Comparison of ENCODE assay signal across 28 cellular contexts in the genomic region with DNA sequence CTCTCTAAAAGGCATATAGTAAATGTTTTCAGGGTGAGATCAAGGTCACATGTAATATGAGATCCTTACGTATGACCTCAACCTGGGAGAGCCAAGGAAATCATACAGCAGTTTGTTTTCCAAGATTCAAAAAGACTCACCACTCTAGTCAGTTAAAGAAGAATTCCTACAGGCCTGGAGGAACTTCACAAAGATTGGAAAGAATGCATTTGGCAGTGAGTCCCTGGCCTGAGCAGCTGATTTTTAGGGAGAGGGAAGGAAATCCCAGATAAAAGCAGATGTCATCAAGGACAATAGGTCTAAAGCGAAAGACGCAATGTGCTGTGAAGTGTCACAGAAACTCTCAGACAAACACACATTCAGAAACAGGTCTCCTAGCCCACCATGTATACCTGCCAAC.
DNase-seq lines count a peak whose midpoint lies in the region; ATAC-seq, FAIRE-seq and TF ChIP-seq lines count a peak whose summit lies in the region.
"Had no signal": no experiment of that assay in that cellular context is flagged by ENCODE, and none has a peak within 500 bp of the region (broad histone marks: within the 10 kb centered on the region; RNA-seq: fewer than 3 reads in every experiment).

No MANE protein-coding gene starts in this region.

- no CpG with 5 or more reads among the region's 3 CpGs for WGBS in H9 (ENCODE audit: extremely low coverage, insufficient read length, low lambda C conversion rate)
- 64% methylated on average over 3 of the region's 3 CpGs; no CpG with 5 or more reads in 1 of the 2 experiments for WGBS in H1 (ENCODE audit: extremely low coverage in 1 of 2, insufficient coverage in 1 of 2, insufficient read length in 1 of 2, insufficient replicate concordance in 2 of 2, low coverage in 1 of 2, low lambda C conversion rate in 2 of 2, missing lambda C conversion rate in 1 of 2), 2 experiments

- ATAC-seq in GM19452 (IDR thresholded peaks at IDR 0.05; ENCODE audit: unreplicated experiment), result no peak
- ATAC-seq: activated T-cell treated with anti-CD3 and anti-CD28 coated beads, Interleukin-2, amount 50 U/mL, for 72 hours; natural killer cell; pancreas; stimulated activated naive CD8-positive, alpha-beta T cell treated with anti-CD3 and anti-CD28 coated beads, Interleukin-15, amount 100 ng/mL, for 72 hours had no signal

- no peak overlapping the region for H3K4me3 ChIP-seq in H1 (ENCODE audit: extremely low read depth in 1 of 4, insufficient read depth in 2 of 4, low read depth in 3 of 4, low read length in 4 of 4)
- H3K4me3 ChIP-seq: ascending aorta, heart right ventricle, pancreas, SK-N-MC, tibial artery had no signal

- peaks cover 8 to 17% (median 12%) of the 10 kb centered on the region in 3 experiments for H3K36me3 Mint-ChIP-seq in H9 (ENCODE audit: insufficient read depth in 1 of 3, low read depth in 3 of 3)
- H3K36me3 Mint-ChIP-seq in nephron progenitor cell (ENCODE audit: low read depth), result peaks cover 10% of the 10 kb centered on the region
- H3K36me3 Mint-ChIP-seq: activated naive CD4-positive, alpha-beta T cell treated with anti-CD3 and anti-CD28 coated beads, Interleukin-2, amount 50 U/mL, for 24 hours; CD4-positive, CD25-positive, alpha-beta regulatory T cell; natural killer cell had no signal

- no peak for TF ChIP-seq EP300 in H1 (IDR thresholded peaks at IDR 0.05; ENCODE audit: borderline replicate concordance in 1 of 2, low read depth in 2 of 2, low read length in 2 of 2)

- no peak overlapping the region for H2BK20ac ChIP-seq in H9 (ENCODE audit: low read depth, low read length, poor library complexity, severe bottlenecking)
- no peak overlapping the region for H2BK20ac ChIP-seq in H1 (ENCODE audit: low read length)

- H2BK5ac ChIP-seq in H9 (ENCODE audit: insufficient read length, low read length) (no peak overlapping the region), H1 (ENCODE audit: low read depth, low read length) (no peak overlapping the region)

- peaks cover 0 to 10% of the 10 kb centered on the region in 2 experiments; a peak in 2 of 4 replicates for H3K4me1 Mint-ChIP-seq in H9
- peaks cover 10% of the 10 kb centered on the region for H3K4me1 Mint-ChIP-seq in nephron progenitor cell
- H3K4me1 Mint-ChIP-seq: activated naive CD4-positive, alpha-beta T cell treated with anti-CD3 and anti-CD28 coated beads, Interleukin-2, amount 50 U/mL, for 24 hours; CD4-positive, CD25-positive, alpha-beta regulatory T cell; stimulated activated naive CD8-positive, alpha-beta T cell treated with anti-CD3 and anti-CD28 coated beads, Interleukin-15, amount 100 ng/mL, for 72 hours had no signal

- no peaks in the 10 kb centered on the region for H3K79me2 ChIP-seq in H9 (ENCODE audit: insufficient read depth, low read length)
- no peaks in the 10 kb centered on the region for H3K79me2 ChIP-seq in H1 (ENCODE audit: control insufficient read depth in 1 of 2, insufficient read depth in 2 of 2, low read length in 2 of 2)

- H3K27me3 ChIP-seq in H9 (ENCODE audit: insufficient read depth, low read length) (no peaks in the 10 kb centered on the region), H1 (replicated peaks in 1 of 4; ENCODE audit: control insufficient read depth in 3 of 4, extremely low read depth in 1 of 4, insufficient read depth in 3 of 4, low read length in 3 of 4) (no peaks in the 10 kb centered on the region)
- H3K27me3 ChIP-seq: ascending aorta, heart right ventricle, pancreas, tibial artery had no signal

- FAIRE-seq in H1 (lab: Jason Lieb, UNC), result no peak
- FAIRE-seq: H54, pancreas, RCC 7860 had no signal

- DNase-seq in EL (peak; percentile 4), H9 (no peak), H1 (ENCODE audit: low read depth in 1 of 2, low spot score in 2 of 2) (no peak), nephron progenitor cell (no peak), SHP77 (lab: John Stamatoyannopoulos, UW) (no peak), midbrain (lab: John Stamatoyannopoulos, UW) (no peak)
- DNase-seq: activated CD4-positive, alpha-beta T cell treated with anti-CD3 and anti-CD28 coated beads for 48 hours; activated T-cell treated with anti-CD3 and anti-CD28 coated beads, Interleukin-2, amount 50 U/mL, for 72 hours; CD4-positive, CD25-positive, alpha-beta regulatory T cell; foreskin fibroblast; GF-D8; heart right ventricle; Karpas-422; natural killer cell; NCI-H1694 treated with DMSO at 0.1 percent for 48 hours; NCI-H226; pancreas; right cardiac atrium; stimulated activated naive CD8-positive, alpha-beta T cell treated with anti-CD3 and anti-CD28 coated beads, Interleukin-15, amount 100 ng/mL, for 72 hours; tibial artery had no signal

- no peak overlapping the region for H3T11ph ChIP-seq in H9 (ENCODE audit: low read length)

- no peak overlapping the region for H4K5ac ChIP-seq in H9 (ENCODE audit: insufficient read length, low read depth, low read length)
- no peak overlapping the region for H4K5ac ChIP-seq in H1 (ENCODE audit: insufficient read length, low read depth, low read length)

- H3K27ac ChIP-seq in H9 (ENCODE audit: insufficient read length, low read depth, low read length), result no peak overlapping the region
- H3K27ac ChIP-seq in H1 (ENCODE audit: low read depth, low read length), result no peak overlapping the region
- H3K27ac ChIP-seq: ascending aorta, epithelial cell of prostate, heart right ventricle, pancreas, SK-N-MC, tibial artery had no signal

- H3K36me3 ChIP-seq in H1 (ENCODE audit: control insufficient read depth in 2 of 4, insufficient read depth in 4 of 4, low read length in 3 of 4), result no peaks in the 10 kb centered on the region
- H3K36me3 ChIP-seq: ascending aorta, heart right ventricle, pancreas, tibial artery had no signal

- no peaks in the 10 kb centered on the region for H3K27me3 Mint-ChIP-seq in H9 (ENCODE audit: low read depth)
- no peaks in the 10 kb centered on the region for H3K27me3 Mint-ChIP-seq in nephron progenitor cell (ENCODE audit: low read depth, poor library complexity)
- H3K27me3 Mint-ChIP-seq: activated naive CD4-positive, alpha-beta T cell treated with anti-CD3 and anti-CD28 coated beads, Interleukin-2, amount 50 U/mL, for 24 hours; CD4-positive, CD25-positive, alpha-beta regulatory T cell; stimulated activated naive CD8-positive, alpha-beta T cell treated with anti-CD3 and anti-CD28 coated beads, Interleukin-15, amount 100 ng/mL, for 72 hours had no signal

- H3K79me1 ChIP-seq in H9 (ENCODE audit: insufficient read depth, low read depth, low read length, poor library complexity, severe bottlenecking), result no peaks in the 10 kb centered on the region
- H3K79me1 ChIP-seq in H1 (ENCODE audit: low read depth, low read length), result no peaks in the 10 kb centered on the region

- no peak for TF ChIP-seq RAD21 in H1 (IDR thresholded peaks at IDR 0.05 in 1 of 2, conservative IDR thresholded peaks at IDR 0.05 in 1 of 2; ENCODE audit: low read depth in 2 of 2, low read length in 2 of 2)

- H3K4ac ChIP-seq in H9 (ENCODE audit: low read depth, low read length) (no peak overlapping the region), H1 (replicated peaks; ENCODE audit: insufficient read length, low read depth, low read length) (no peak overlapping the region)

- H4K20me1 ChIP-seq in H9 (ENCODE audit: control insufficient read depth, insufficient read depth, insufficient read length) (no peaks in the 10 kb centered on the region), H1 (replicated peaks in 1 of 2; ENCODE audit: control insufficient read depth in 1 of 2, insufficient read depth in 2 of 2, low read length in 2 of 2) (no peaks in the 10 kb centered on the region)

- H4K8ac ChIP-seq in H9 (replicated peaks; ENCODE audit: insufficient read length, low read depth, low read length) (no peak overlapping the region), H1 (ENCODE audit: extremely low read depth, insufficient read depth, low read length) (no peak overlapping the region)

- H3K9me3 ChIP-seq in H9 (ENCODE audit: control insufficient read depth, low read depth, low read length) (no peaks in the 10 kb centered on the region), H1 (ENCODE audit: insufficient read depth in 2 of 2, low read depth in 1 of 2, low read length in 1 of 2) (no peaks in the 10 kb centered on the region; a peak in 1 of 4 replicates)
- H3K9me3 ChIP-seq: ascending aorta, heart right ventricle, pancreas, tibial artery had no signal

- no peak for TF ChIP-seq POLR2A in H1 (IDR thresholded peaks at IDR 0.05; ENCODE audit: control extremely low read depth in 1 of 2, low read depth in 2 of 2, low read length in 2 of 2)

- H4K91ac ChIP-seq in H9 (ENCODE audit: insufficient read length, low read depth, low read length) (no peak overlapping the region), H1 (replicated peaks; ENCODE audit: insufficient read length, low read length) (no peak overlapping the region)

- CTCF ChIA-PET in H1 (lab: Charles Lee; ENCODE audit: partially characterized antibody), result no interaction called here

- no peak overlapping the region; a peak in 2 of 7 replicates for H3K27ac Mint-ChIP-seq in H9
- H3K27ac Mint-ChIP-seq in nephron progenitor cell, result peak overlapping the region; percentile 92
- H3K27ac Mint-ChIP-seq: activated naive CD4-positive, alpha-beta T cell treated with anti-CD3 and anti-CD28 coated beads, Interleukin-2, amount 50 U/mL, for 24 hours; activated T-cell treated with anti-CD3 and anti-CD28 coated beads, Interleukin-2, amount 50 U/mL, for 72 hours; CD4-positive, CD25-positive, alpha-beta regulatory T cell; natural killer cell; stimulated activated naive CD8-positive, alpha-beta T cell treated with anti-CD3 and anti-CD28 coated beads, Interleukin-15, amount 100 ng/mL, for 72 hours; T-helper 2 cell treated with Interferon-gamma antibody and Interleukin-4, amounts not matched to agents 5 μg/mL and 100 μg/mL, for 36 hours had no signal

- POLR2A ChIA-PET in H1 (lab: Charles Lee; ENCODE audit: partially characterized antibody), result no interaction called here

- no peak overlapping the region for H3K23ac ChIP-seq in H9 (ENCODE audit: insufficient read length, low read depth, low read length)
- H3K23ac ChIP-seq in H1 (ENCODE audit: insufficient read length), result no peak overlapping the region

- H3K4me2 ChIP-seq in H9 (ENCODE audit: insufficient read depth, insufficient read length, low read length) (no peak overlapping the region), H1 (ENCODE audit: insufficient read depth in 1 of 2, low read depth in 2 of 2, low read length in 2 of 2) (no peak overlapping the region)

- H3K4me3 Mint-ChIP-seq in H9 (no peak overlapping the region), nephron progenitor cell (no peak overlapping the region)
- H3K4me3 Mint-ChIP-seq: activated naive CD4-positive, alpha-beta T cell treated with anti-CD3 and anti-CD28 coated beads, Interleukin-2, amount 50 U/mL, for 24 hours; activated T-cell treated with anti-CD3 and anti-CD28 coated beads, Interleukin-2, amount 50 U/mL, for 72 hours; CD4-positive, CD25-positive, alpha-beta regulatory T cell; natural killer cell; stimulated activated naive CD8-positive, alpha-beta T cell treated with anti-CD3 and anti-CD28 coated beads, Interleukin-15, amount 100 ng/mL, for 72 hours; T-helper 2 cell treated with Interferon-gamma antibody and Interleukin-4, amounts not matched to agents 5 μg/mL and 100 μg/mL, for 36 hours had no signal

- no peak overlapping the region for H3K14ac ChIP-seq in H9 (ENCODE audit: insufficient read depth, low read length)
- no peak overlapping the region for H3K14ac ChIP-seq in H1 (ENCODE audit: insufficient read length)

- H3K4me1 ChIP-seq in H9 (ENCODE audit: insufficient read depth, low read length) (peaks cover 2% of the 10 kb centered on the region; the same call in 1 of the 2 replicates), H1 (replicated peaks in 1 of 4; ENCODE audit: control insufficient read depth in 3 of 4, insufficient read depth in 4 of 4, low read length in 3 of 4) (0 out of 7 replicates have a peak, but pooled peaks cover 0 to 2% (median 0%) of the 10 kb centered on the region in 4 experiments)
- H3K4me1 ChIP-seq: ascending aorta, pancreas, tibial artery had no signal

- H2BK12ac ChIP-seq in H9 (ENCODE audit: insufficient read length, low read depth, low read length), result no peak overlapping the region
- no peak overlapping the region for H2BK12ac ChIP-seq in H1 (ENCODE audit: low read depth, low read length)

- H2BK15ac ChIP-seq in H9 (ENCODE audit: low read depth, low read length), result no peak overlapping the region
- H2BK15ac ChIP-seq in H1 (ENCODE audit: low read length), result no peak overlapping the region

- TF ChIP-seq CTCF in H9 (conservative IDR thresholded peaks at IDR 0.05) (no peak), H1 (IDR thresholded peaks at IDR 0.05; ENCODE audit: control extremely low read depth in 1 of 3, insufficient read depth in 1 of 3, low read depth in 1 of 3, low read length in 3 of 3) (no peak), nephron progenitor cell (IDR thresholded peaks at IDR 0.05) (no peak)

- peaks cover 12 to 18% of the 10 kb centered on the region in 2 experiments for H3K9me3 Mint-ChIP-seq in H9
- H3K9me3 Mint-ChIP-seq in nephron progenitor cell, result peaks cover 29% of the 10 kb centered on the region

- H2AFZ ChIP-seq in H9 (ENCODE audit: low read length), result no peak overlapping the region
- peak overlapping the region; percentile 61; the same call in 1 of the 2 replicates for H2AFZ ChIP-seq in H1 (ENCODE audit: low read length)

- no peak overlapping the region for H3K56ac ChIP-seq in H9 (ENCODE audit: insufficient read length, low read depth, low read length)
- H3K56ac ChIP-seq in H1 (replicated peaks; ENCODE audit: insufficient read length, low read depth, low read length), result no peak overlapping the region

- H2AK5ac ChIP-seq in H9 (ENCODE audit: insufficient read length, low read length) (no peak overlapping the region), H1 (ENCODE audit: low read depth, low read length) (no peak overlapping the region)

- H3K9ac ChIP-seq in H9 (ENCODE audit: extremely low read depth, insufficient read length, low read length) (no peak overlapping the region), H1 (replicated peaks in 1 of 4; ENCODE audit: extremely low read depth in 1 of 4, low read depth in 3 of 4, low read length in 3 of 4) (no peak overlapping the region)

- H3K23me2 ChIP-seq in H9 (ENCODE audit: insufficient read length, low read depth, low read length, poor library complexity, severe bottlenecking) (no peaks in the 10 kb centered on the region), H1 (ENCODE audit: low read depth, low read length) (no peaks in the 10 kb centered on the region)

- H2BK120ac ChIP-seq in H9 (ENCODE audit: low read depth, low read length, poor library complexity, severe bottlenecking) (no peak overlapping the region), H1 (replicated peaks; ENCODE audit: low read depth, low read length) (peak overlapping the region; percentile 12)

- H3K18ac ChIP-seq in H9 (ENCODE audit: insufficient read length, low read depth, low read length), result peak overlapping the region; percentile 24
- no peak overlapping the region for H3K18ac ChIP-seq in H1 (ENCODE audit: extremely low read depth, low read length)
